Comparison of ENCODE assay signal across 21 cellular contexts in genomic region chr16:10791048-10791447, GRCh38. TPM values are rescaled to one million over a fixed set of nuclear protein-coding genes. Genes with fewer than 3 reads are reported as not detected.
DNase-seq lines count a peak whose midpoint lies in the region; ATAC-seq and TF ChIP-seq lines count a peak whose summit lies in the region.
"Had no signal": no experiment of that assay in that cellular context is flagged by ENCODE, and none has a peak within 500 bp of the region (broad histone marks: within the 10 kb centered on the region; RNA-seq: fewer than 3 reads in every experiment).

No MANE protein-coding gene starts in this region.

- H3K9me2 ChIP-seq in Karpas-422 (replicated peaks; ENCODE audit: insufficient read depth, low read length): no peaks in the 10 kb centered on the region

- CTCF ChIA-PET in GM10248 (lab: Yijun Ruan, JAX): interaction anchor here (1.2 kb wide), 1 partner anchor 9 kb away, joined by 4 read pairs; no protein-coding TSS in a partner anchor

- H3K27ac ChIP-seq in Karpas-422 (ENCODE audit: low read length): no peak overlapping the region

- H3K9ac ChIP-seq in Karpas-422 (ENCODE audit: low read length): no peak overlapping the region

- POLR2A ChIA-PET in GM10248 (lab: Yijun Ruan, JAX): no interaction called here

- no peaks in the 10 kb centered on the region for H3K27me3 ChIP-seq in Karpas-422 (ENCODE audit: low read length)

- TF ChIP-seq CTCF in GM10248 (IDR thresholded peaks at IDR 0.05; ENCODE audit: control extremely low read depth, extremely low read depth, low read depth, missing control alignments): no peak

- no peaks in the 10 kb centered on the region for H4K20me1 ChIP-seq in Karpas-422 (ENCODE audit: insufficient read depth, low read depth, low read length)

- H3K4me2 ChIP-seq in Karpas-422 (ENCODE audit: low read depth, low read length, poor library complexity, severe bottlenecking): no peak overlapping the region

- no peak overlapping the region for H3K4me3 ChIP-seq in Karpas-422 (ENCODE audit: low read length)

- H2AFZ ChIP-seq in Karpas-422 (ENCODE audit: low read length): 0 out of 2 replicates have a peak overlapping the region, but pooled peaks have one; percentile 24

- DNase-seq in GM10248 (ENCODE audit: extremely low spot score) (peak; percentile 74), Karpas-422 (no peak), NCI-H1105 (lab: John Stamatoyannopoulos, UW) (no peak), posterior cingulate gyrus (no peak)
- DNase-seq in activated CD4-positive, alpha-beta T cell treated with anti-CD3 and anti-CD28 coated beads for 1 hour: no peak
- DNase-seq: activated naive CD4-positive, alpha-beta T cell treated with Interleukin-2 at 50 U/mL for 16 hours; activated T-cell treated with anti-CD3 and anti-CD28 coated beads, Interleukin-2, amount 50 U/mL, for 24 hours; amniotic stem cell; C1 segment of cervical spinal cord; cortex of kidney; islet precursor cell; NCI-H1105 treated with DMSO at 0.1 percent for 48 hours; NCI-H2029 treated with DMSO at 0.1 percent for 48 hours; NCI-H345; SW 1271 had no signal

- H3K4me1 ChIP-seq in Karpas-422 (ENCODE audit: low read length): peaks cover 25% of the 10 kb centered on the region

- intact Hi-C loops in posterior cingulate gyrus (cut with DNase I): no loop called here

- no peaks in the 10 kb centered on the region for H3K9me3 ChIP-seq in Karpas-422 (ENCODE audit: low read length)

- H3K79me2 ChIP-seq in Karpas-422 (ENCODE audit: low read length): no peaks in the 10 kb centered on the region

- no peaks in the 10 kb centered on the region for H3K36me3 ChIP-seq in Karpas-422 (ENCODE audit: insufficient read depth, low read length)

- peak; percentile 37 for ATAC-seq in GM18519 (IDR thresholded peaks at IDR 0.05; ENCODE audit: low FRiP score, unreplicated experiment)
- ATAC-seq in HG02642 (IDR thresholded peaks at IDR 0.05; ENCODE audit: poor library complexity, unreplicated experiment): peak; percentile 59
- no peak for ATAC-seq in HG03175 (IDR thresholded peaks at IDR 0.05; ENCODE audit: unreplicated experiment)
- ATAC-seq: sciatic nerve had no signal

RNA-seq across cellular contexts. Expression of gene TVP23A, which starts 27.5 kb away (rescaled TPM):
- not detected in 2 replicates for total RNA-seq in Karpas-422 (2014; rRNA removed; shearing (Covaris generic); ENCODE audit: low replicate concordance)
- total RNA-seq: A673, mononuclear cell had no signal

RNA-seq across cellular contexts. Expression of gene NUBP1, which starts 47.4 kb away (rescaled TPM):
- 17.7 and 23.1 TPM in 2 replicates for total RNA-seq in Karpas-422 (2014; rRNA removed; shearing (Covaris generic); ENCODE audit: low replicate concordance)
